25 cellular contexts compared by ENCODE assay signal in the genomic region with DNA sequence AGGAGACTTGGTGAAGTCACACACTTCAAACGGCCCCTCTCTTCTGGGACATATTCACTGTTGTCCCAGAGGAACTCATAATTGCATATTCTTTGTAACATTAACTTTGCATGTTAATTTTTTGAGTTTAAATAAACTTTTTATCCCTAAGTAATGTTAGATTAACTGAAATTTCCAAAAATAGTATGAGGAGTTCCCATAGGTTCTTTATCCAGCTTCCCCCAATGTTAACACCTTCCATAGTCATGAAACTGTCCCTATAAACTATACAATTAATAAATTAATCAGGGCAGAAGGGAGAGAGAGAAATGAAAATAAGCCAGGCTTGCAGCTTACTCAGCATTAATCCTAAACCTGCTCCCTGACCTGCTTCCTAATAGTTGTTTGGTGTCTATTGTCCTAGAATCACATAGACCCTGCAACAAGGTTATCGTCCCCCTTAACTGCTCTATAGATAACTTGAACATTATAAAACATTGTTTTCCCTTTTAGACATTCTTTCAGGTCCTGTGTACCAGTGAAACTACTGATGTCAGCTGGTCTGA.
"Had no signal": no experiment of that assay in that cellular context is flagged by ENCODE, and none has a peak within 500 bp of the region (broad histone marks: within the 10 kb centered on the region; RNA-seq: fewer than 3 reads in every experiment).

No MANE protein-coding gene starts in this region.

- H3K4me1 Mint-ChIP-seq: naive B cell had no signal

- H3K4me1 ChIP-seq: esophagus muscularis mucosa, gastroesophageal sphincter, heart right ventricle, left lung, lower lobe of right lung had no signal

- DNase-seq: dermis blood vessel endothelial cell; dorsolateral prefrontal cortex; effector CD4-positive, alpha-beta T cell; effector memory CD4-positive, alpha-beta T cell; foreskin keratinocyte; glutamatergic neuron; head of caudate nucleus; heart right ventricle; hippocampal formation; left cardiac atrium; left lung; left ventricle myocardium superior; lower lobe of right lung; mesenchymal stem cell; mucosa of descending colon; naive B cell had no signal

- FAIRE-seq: colon, endothelial cell of umbilical vein, frontal cortex, islet of Langerhans, keratinocyte had no signal

- H3K27ac Mint-ChIP-seq: mesothelial cell of epicardium had no signal

- ATAC-seq: foreskin keratinocyte, gastroesophageal sphincter, heart right ventricle, left cardiac atrium, left lung, left ventricle myocardium superior, lower lobe of right lung, mucosa of descending colon had no signal

- H3K36me3 ChIP-seq: esophagus muscularis mucosa, gastroesophageal sphincter, heart right ventricle, left lung, lower lobe of right lung had no signal

- H3K36me3 Mint-ChIP-seq: naive B cell had no signal

- H3K9me3 ChIP-seq: lower lobe of right lung had no signal

- H3K27me3 ChIP-seq: esophagus muscularis mucosa, foreskin keratinocyte, gastroesophageal sphincter, heart right ventricle, left lung had no signal

- H3K4me3 Mint-ChIP-seq: mesothelial cell of epicardium, naive B cell had no signal

- H3K4me3 ChIP-seq: coronary artery, dorsolateral prefrontal cortex, esophagus muscularis mucosa, gastroesophageal sphincter, heart right ventricle, left lung, lower lobe of right lung, mucosa of descending colon had no signal

- H3K27ac ChIP-seq: coronary artery, dorsolateral prefrontal cortex, esophagus muscularis mucosa, foreskin keratinocyte, gastroesophageal sphincter, heart right ventricle, left lung, lower lobe of right lung had no signal
